22 cellular contexts compared by ENCODE assay signal in genomic region chr13:92224825-92225224, GRCh38.
DNase-seq lines count a peak whose midpoint lies in the region; ATAC-seq and TF ChIP-seq lines count a peak whose summit lies in the region.
"Had no signal": no experiment of that assay in that cellular context is flagged by ENCODE, and none has a peak within 500 bp of the region (broad histone marks: within the 10 kb centered on the region; RNA-seq: fewer than 3 reads in every experiment).

No MANE protein-coding gene starts in this region.

- H3K36me3 Mint-ChIP-seq in MCF 10A (ENCODE audit: insufficient read depth, unreplicated experiment), result no peaks in the 10 kb centered on the region
- H3K36me3 Mint-ChIP-seq: neural progenitor cell had no signal

- no peaks in the 10 kb centered on the region for H3K36me3 ChIP-seq in mammary epithelial cell (ENCODE audit: insufficient read depth, low read length)
- no peaks in the 10 kb centered on the region for H3K36me3 ChIP-seq in RWPE2 (ENCODE audit: low read depth)
- H3K36me3 ChIP-seq in hepatocyte (replicated peaks; ENCODE audit: insufficient read depth, low read depth), result no peaks in the 10 kb centered on the region
- no peaks in the 10 kb centered on the region for H3K36me3 ChIP-seq in suprapubic skin
- H3K36me3 ChIP-seq: gastrocnemius medialis, neural progenitor cell, vagina, WERI-Rb-1 had no signal

- intact Hi-C loops in MCF 10A (cut with micrococcal nuclease), result no loop called here
- intact Hi-C loops in mammary epithelial cell (cut with micrococcal nuclease), result no loop called here

- H3K27me3 ChIP-seq in mammary epithelial cell (ENCODE audit: insufficient read depth, low read length) (no peaks in the 10 kb centered on the region), RWPE2 (ENCODE audit: insufficient read depth, poor library complexity, severe bottlenecking) (no peaks in the 10 kb centered on the region), hepatocyte (no peaks in the 10 kb centered on the region), suprapubic skin (no peaks in the 10 kb centered on the region)
- H3K27me3 ChIP-seq: gastrocnemius medialis, neural progenitor cell, vagina had no signal

- dilution Hi-C loops in mammary epithelial cell (cut with HindIII; ENCODE audit: low sequenced_read_pairs), result no loop called here

- ATAC-seq in RWPE2 (ENCODE audit: low read depth) (peak; percentile 14; the same call in 1 of the 3 replicates), esophagus mucosa (no peak)
- ATAC-seq: HCT116 had no signal

- CTCF ChIA-PET in MCF 10A (lab: Yijun Ruan, JAX) (interaction anchor here (1.1 kb wide), 1 partner anchor 130 kb away, joined by 3 read pairs; no protein-coding TSS in a partner anchor), mammary epithelial cell (lab: Charles Lee; ENCODE audit: low non-redundant PET) (no interaction called here)

- BruUV-seq in MCF 10A (replicated peaks; lab: Mats Ljungman, UMichigan) (no TSS peak), mammary epithelial cell (replicated peaks; lab: Mats Ljungman, UMichigan) (no TSS peak)

- no peak for TF ChIP-seq POLR2A in suprapubic skin (IDR thresholded peaks at IDR 0.05)

- in situ Hi-C loops in mammary epithelial cell (cut with MboI; ENCODE audit: low sequenced_read_pairs in 2 of 2), result no loop called here

- POLR2A ChIA-PET in MCF 10A (lab: Yijun Ruan, JAX), result interaction anchor here (0.7 kb wide), 1 partner anchor 178 kb away, joined by 3 read pairs; no protein-coding TSS in a partner anchor

- H3K4me1 Mint-ChIP-seq in MCF 10A (ENCODE audit: insufficient read depth, unreplicated experiment), result peaks cover 9% of the 10 kb centered on the region

- TF ChIP-seq CTCF in MCF 10A (IDR thresholded peaks at IDR 0.05; ENCODE audit: unreplicated experiment) (no peak), mammary epithelial cell (conservative IDR thresholded peaks at IDR 0.05 in 1 of 2, IDR thresholded peaks at IDR 0.05 in 1 of 2; ENCODE audit: extremely low read depth in 1 of 2, insufficient read depth in 1 of 2, low read depth in 1 of 2, low read length in 2 of 2) (no peak), RWPE2 (IDR thresholded peaks at IDR 0.05; ENCODE audit: poor library complexity, severe bottlenecking) (no peak), hepatocyte (IDR thresholded peaks at IDR 0.05; ENCODE audit: poor library complexity) (no peak), suprapubic skin (IDR thresholded peaks at IDR 0.05) (no peak)

- no peaks in the 10 kb centered on the region for H3K79me2 ChIP-seq in mammary epithelial cell (ENCODE audit: insufficient read depth, low read length)
- no peaks in the 10 kb centered on the region for H3K79me2 ChIP-seq in hepatocyte

- H3K9ac ChIP-seq in mammary epithelial cell (ENCODE audit: insufficient read depth, low read length), result no peak overlapping the region
- H3K9ac ChIP-seq: neural progenitor cell had no signal

- H3K4me3 ChIP-seq in mammary epithelial cell (replicated peaks in 1 of 3; ENCODE audit: insufficient read depth in 1 of 3, low read depth in 2 of 3, low read length in 3 of 3), result no peak overlapping the region
- no peak overlapping the region for H3K4me3 ChIP-seq in RWPE2 (ENCODE audit: severe bottlenecking)
- H3K4me3 ChIP-seq in hepatocyte, result no peak overlapping the region
- no peak overlapping the region for H3K4me3 ChIP-seq in suprapubic skin
- H3K4me3 ChIP-seq: gastrocnemius medialis, neural progenitor cell, vagina had no signal

- H3K27me3 Mint-ChIP-seq in MCF 10A (ENCODE audit: insufficient read depth, unreplicated experiment), result peaks cover 19% of the 10 kb centered on the region

- no peaks in the 10 kb centered on the region for H3K4me1 ChIP-seq in mammary epithelial cell (ENCODE audit: insufficient read depth, low read length)
- no peaks in the 10 kb centered on the region for H3K4me1 ChIP-seq in RWPE2 (ENCODE audit: insufficient read depth, poor library complexity, severe bottlenecking)
- peaks cover 21% of the 10 kb centered on the region for H3K4me1 ChIP-seq in hepatocyte (ENCODE audit: insufficient read depth)
- peaks cover 9% of the 10 kb centered on the region for H3K4me1 ChIP-seq in suprapubic skin
- H3K4me1 ChIP-seq: gastrocnemius medialis, vagina had no signal

- H3K27ac ChIP-seq in mammary epithelial cell (ENCODE audit: insufficient read depth, low read depth, low read length) (no peak overlapping the region), RWPE2 (ENCODE audit: poor library complexity, severe bottlenecking) (no peak overlapping the region), hepatocyte (peak overlapping the region; percentile 54), suprapubic skin (peak overlapping the region; percentile 61)
- H3K27ac ChIP-seq: epithelial cell of prostate, neural progenitor cell, vagina, WERI-Rb-1 had no signal

- no peaks in the 10 kb centered on the region for H3K9me3 Mint-ChIP-seq in MCF 10A (ENCODE audit: unreplicated experiment)
- H3K9me3 Mint-ChIP-seq: neural progenitor cell had no signal

- DNase-seq in MCF 10A (ENCODE audit: unreplicated experiment) (peak; percentile 43), mammary epithelial cell (no peak), RWPE2 (ENCODE audit: low spot score) (no peak), hepatocyte (ENCODE audit: low spot score) (peak; percentile 10), suprapubic skin (ENCODE audit: low spot score in 2 of 2) (no peak), DMS153 (lab: John Stamatoyannopoulos, UW) (no peak), cerebellum (ENCODE audit: low spot score) (no peak)
- DNase-seq: 8988T; activated CD8-positive, alpha-beta memory T cell treated with anti-CD3 and anti-CD28 coated beads, Interleukin-2, amount 50 U/mL, for 48 hours; central memory CD4-positive, alpha-beta T cell; DND-41; gastrocnemius medialis; NCI-H1436 treated with DMSO at 0.1 percent for 48 hours; NCI-H69; stimulated activated CD8-positive, alpha-beta memory T cell treated with anti-CD3 and anti-CD28 coated beads, Interleukin-4, amount 100 ng/mL, for 48 hours; T-helper 2 cell; WERI-Rb-1 had no signal

- H3K4me2 ChIP-seq in mammary epithelial cell (ENCODE audit: insufficient read depth, low read depth, low read length) (no peak overlapping the region), hepatocyte (no peak overlapping the region)
- H3K4me2 ChIP-seq: neural progenitor cell had no signal

- H2AFZ ChIP-seq in mammary epithelial cell (ENCODE audit: low read depth, low read length), result no peak overlapping the region
- no peak overlapping the region for H2AFZ ChIP-seq in hepatocyte
- H2AFZ ChIP-seq: neural progenitor cell had no signal

- H3K4me3 Mint-ChIP-seq in MCF 10A (ENCODE audit: unreplicated experiment), result no peak overlapping the region
- H3K4me3 Mint-ChIP-seq: neural progenitor cell had no signal

- no peak overlapping the region for H3K27ac Mint-ChIP-seq in MCF 10A (ENCODE audit: low read depth, unreplicated experiment)

- no peaks in the 10 kb centered on the region for H3K9me2 ChIP-seq in hepatocyte (replicated peaks; ENCODE audit: insufficient read depth)

- H4K20me1 ChIP-seq in mammary epithelial cell (ENCODE audit: insufficient read depth, low read length) (no peaks in the 10 kb centered on the region), hepatocyte (ENCODE audit: insufficient read depth, poor library complexity, severe bottlenecking) (no peaks in the 10 kb centered on the region)

- H3K9me3 ChIP-seq in mammary epithelial cell (replicated peaks; ENCODE audit: insufficient read depth, low read length) (no peaks in the 10 kb centered on the region), RWPE2 (ENCODE audit: severe bottlenecking) (no peaks in the 10 kb centered on the region), hepatocyte (ENCODE audit: low read depth) (no peaks in the 10 kb centered on the region), suprapubic skin (no peaks in the 10 kb centered on the region)
- H3K9me3 ChIP-seq: gastrocnemius medialis, vagina had no signal

- no peak for TF ChIP-seq EP300 in suprapubic skin (IDR thresholded peaks at IDR 0.05)

Comparison
In these comparisons a context has a peak if more than half of its experiments do, and no peak if none do; other contexts are left out.
1. DNase-seq: peak in MCF 10A (single experiment) and hepatocyte (single experiment); none in mammary epithelial cell (single experiment), RWPE2 (single experiment), suprapubic skin (0 of 2), DMS153 (single experiment) and cerebellum (single experiment).
2. H3K27ac ChIP-seq: peak in hepatocyte (single experiment) and suprapubic skin (single experiment); none in mammary epithelial cell (single experiment) and RWPE2 (single experiment).